Comparison of ENCODE assay signal across 1 cellular context in the genomic region with DNA sequence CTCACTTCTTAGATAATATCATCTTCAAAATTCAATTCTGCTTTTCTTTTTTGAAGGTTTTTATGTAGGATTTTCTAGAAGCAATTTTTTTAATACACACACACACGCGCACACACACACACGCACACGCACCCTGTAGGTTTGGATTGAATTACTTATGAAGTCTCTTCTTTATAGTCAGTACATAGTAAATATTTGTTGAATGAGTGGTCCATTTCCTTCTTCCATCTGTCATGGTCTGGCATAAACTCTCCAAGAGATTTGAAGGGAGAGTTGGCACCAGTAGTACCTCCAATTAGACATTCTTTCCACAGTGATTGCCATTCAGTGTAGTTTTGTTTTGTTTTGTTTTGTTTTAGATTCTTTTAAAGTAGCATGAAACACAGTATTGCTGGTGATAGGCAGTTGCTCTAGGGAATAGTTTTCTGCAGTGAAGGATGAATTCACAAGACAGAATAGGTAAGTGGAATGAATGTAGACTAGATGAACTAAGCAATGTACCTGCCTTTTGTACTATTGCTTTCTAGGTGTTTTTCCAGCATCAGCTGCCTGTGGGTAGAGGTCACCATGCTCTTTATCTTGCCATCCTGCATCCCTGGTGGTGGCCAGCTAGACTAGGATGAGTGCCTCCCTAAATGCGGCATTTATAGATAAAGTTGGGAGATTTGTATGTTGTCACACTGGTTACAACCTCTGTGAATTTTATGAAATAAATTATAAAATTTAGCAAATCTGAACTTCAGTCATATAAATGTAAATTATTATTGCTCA.
TF ChIP-seq lines count a peak whose summit lies in the region.

No MANE protein-coding gene starts in this region.

TF ChIP-seq in IMR-90, 13 proteins besides CTCF, POLR2A, EP300 and RAD21 (continued from another document):
- TF ChIP-seq, protein P1, sequence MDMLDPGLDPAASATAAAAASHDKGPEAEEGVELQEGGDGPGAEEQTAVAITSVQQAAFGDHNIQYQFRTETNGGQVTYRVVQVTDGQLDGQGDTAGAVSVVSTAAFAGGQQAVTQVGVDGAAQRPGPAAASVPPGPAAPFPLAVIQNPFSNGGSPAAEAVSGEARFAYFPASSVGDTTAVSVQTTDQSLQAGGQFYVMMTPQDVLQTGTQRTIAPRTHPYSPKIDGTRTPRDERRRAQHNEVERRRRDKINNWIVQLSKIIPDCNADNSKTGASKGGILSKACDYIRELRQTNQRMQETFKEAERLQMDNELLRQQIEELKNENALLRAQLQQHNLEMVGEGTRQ (IDR thresholded peaks at IDR 0.05; ENCODE audit: low read depth, low read length) = no peak
- TF ChIP-seq RFX5 (IDR thresholded peaks at IDR 0.05; ENCODE audit: low read depth, low read length) (no peak), CHD1 (IDR thresholded peaks at IDR 0.05; ENCODE audit: low read depth, low read length) (no peak), FOS (IDR thresholded peaks at IDR 0.05; ENCODE audit: low read depth, low read length) (no peak)
- TF ChIP-seq, protein P2, sequence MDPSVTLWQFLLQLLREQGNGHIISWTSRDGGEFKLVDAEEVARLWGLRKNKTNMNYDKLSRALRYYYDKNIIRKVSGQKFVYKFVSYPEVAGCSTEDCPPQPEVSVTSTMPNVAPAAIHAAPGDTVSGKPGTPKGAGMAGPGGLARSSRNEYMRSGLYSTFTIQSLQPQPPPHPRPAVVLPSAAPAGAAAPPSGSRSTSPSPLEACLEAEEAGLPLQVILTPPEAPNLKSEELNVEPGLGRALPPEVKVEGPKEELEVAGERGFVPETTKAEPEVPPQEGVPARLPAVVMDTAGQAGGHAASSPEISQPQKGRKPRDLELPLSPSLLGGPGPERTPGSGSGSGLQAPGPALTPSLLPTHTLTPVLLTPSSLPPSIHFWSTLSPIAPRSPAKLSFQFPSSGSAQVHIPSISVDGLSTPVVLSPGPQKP (IDR thresholded peaks at IDR 0.05; ENCODE audit: borderline replicate concordance, low read depth, low read length) = no peak
